ENCODE assay signal across 8 cellular contexts in genomic region chr3:128650096-128651050, GRCh38. TPM values are rescaled to one million over a fixed set of nuclear protein-coding genes. Genes with fewer than 3 reads are reported as not detected.
DNase-seq lines count a peak whose midpoint lies in the region; ATAC-seq and TF ChIP-seq lines count a peak whose summit lies in the region.

RPN1 (minus strand) TSS chr3:128650818; CDS start chr3:128650800, 18 bp downstream.

- ATAC-seq in natural killer cell treated with Interleukin-12 subunit alpha and Interleukin-12 subunit beta and Interleukin-15 and Interleukin-18, amount 100 ng/mL, for 72 hours, result peak; percentile 99

- no peaks in the 10 kb centered on the region for H3K27me3 Mint-ChIP-seq in natural killer cell treated with Interleukin-12 subunit alpha and Interleukin-12 subunit beta and Interleukin-15 and Interleukin-18, amount 100 ng/mL, for 72 hours

- in situ Hi-C loops in G401 (cut with HindIII; ENCODE audit: low sequenced_read_pairs) (no loop called here), HAP-1 (cut with MboI; ENCODE audit: low sequenced_read_pairs) (no loop called here)

- peak within 1 kb of the TSS; percentile 88 for H3K4me3 Mint-ChIP-seq in natural killer cell treated with Interleukin-12 subunit alpha and Interleukin-12 subunit beta and Interleukin-15 and Interleukin-18, amount 100 ng/mL, for 72 hours

- peak within 1 kb of the TSS; percentile 80 to 88 for H3K27ac Mint-ChIP-seq in natural killer cell treated with Interleukin-12 subunit alpha and Interleukin-12 subunit beta and Interleukin-15 and Interleukin-18, amount 100 ng/mL, for 72 hours

- no peaks in the 10 kb centered on the region for H3K36me3 Mint-ChIP-seq in natural killer cell treated with Interleukin-12 subunit alpha and Interleukin-12 subunit beta and Interleukin-15 and Interleukin-18, amount 100 ng/mL, for 72 hours

- peak; percentile 94 for DNase-seq in G401 (ENCODE audit: low spot score)
- peak; percentile 90 to 96 for DNase-seq in HAP-1 (ENCODE audit: low spot score in 2 of 2)
- peak; percentile 97 for DNase-seq in MG63
- DNase-seq in SHP77 (lab: John Stamatoyannopoulos, UW), result peak; percentile 82
- peak; percentile 95 for DNase-seq in activated effector memory CD4-positive, alpha-beta T cell treated with Interleukin-2 at 50 U/mL for 16 hours
- DNase-seq in fibroblast of pulmonary artery (ENCODE audit: low read depth), result peak; percentile 97
- DNase-seq in natural killer cell treated with Interleukin-12 subunit alpha and Interleukin-12 subunit beta and Interleukin-15 and Interleukin-18, amount 100 ng/mL, for 72 hours (ENCODE audit: low spot score), result peak; percentile 96
- peak; percentile 95 for DNase-seq in stimulated activated naive CD4-positive, alpha-beta T cell treated with Interleukin-2 at 50 U/mL for 16 hours (lab: John Stamatoyannopoulos, UW)

- TF ChIP-seq CTCF in fibroblast of pulmonary artery (IDR thresholded peaks at IDR 0.05; ENCODE audit: low read length, missing control alignments), result no peak

- peaks cover 26 to 31% of the 10 kb centered on the region in 2 donors for H3K4me1 Mint-ChIP-seq in natural killer cell treated with Interleukin-12 subunit alpha and Interleukin-12 subunit beta and Interleukin-15 and Interleukin-18, amount 100 ng/mL, for 72 hours (ENCODE audit: low read depth in 2 of 2)

- H3K9me3 Mint-ChIP-seq in natural killer cell treated with Interleukin-12 subunit alpha and Interleukin-12 subunit beta and Interleukin-15 and Interleukin-18, amount 100 ng/mL, for 72 hours, result no peaks in the 10 kb centered on the region

- H3K4me3 ChIP-seq in HAP-1 (peak within 1 kb of the TSS; percentile 98), MG63 (peak within 1 kb of the TSS; percentile 98), fibroblast of pulmonary artery (replicated peaks; ENCODE audit: low read depth, low read length) (peak within 1 kb of the TSS; percentile 99)

- H3K9me3 ChIP-seq in HAP-1 (peaks cover 4% of the 10 kb centered on the region; the same call in 1 of the 2 replicates), MG63 (peaks cover 10% of the 10 kb centered on the region)

- 0 out of 2 replicates have a peak, but pooled peaks cover 3% of the 10 kb centered on the region for H3K4me1 ChIP-seq in HAP-1

- H3K27me3 ChIP-seq in HAP-1 (ENCODE audit: low read depth) (no peaks in the 10 kb centered on the region), MG63 (no peaks in the 10 kb centered on the region)

- H3K36me3 ChIP-seq in HAP-1 (replicated peaks) (peaks cover 3% of the 10 kb centered on the region; the same call in 1 of the 2 replicates), MG63 (peaks cover 31% of the 10 kb centered on the region)

RNA-seq across cellular contexts. Expression of gene RPN1, which starts in this region (rescaled TPM):
- total RNA-seq in G401 (2014; rRNA removed; shearing (Covaris generic)), result 333 and 383 TPM in 2 replicates
- total RNA-seq in MG63 (2014; rRNA removed; shearing (Covaris generic); ENCODE audit: low replicate concordance), result 515 and 599 TPM in 2 replicates
- total RNA-seq in natural killer cell treated with Interleukin-12 subunit alpha and Interleukin-12 subunit beta and Interleukin-15 and Interleukin-18, amount 100 ng/mL, for 72 hours, result 100 to 1,000 TPM; 179 to 205 TPM

Comparison
In these comparisons a context has a peak if more than half of its experiments do, and no peak if none do; other contexts are left out.
1. Peak in every context shown above with its lines: DNase-seq, ATAC-seq and H3K4me3 ChIP-seq.